In genomic region chr22:35561796-35562526, GRCh38 we compare ENCODE assay signal across 10 cellular contexts. TPM values are rescaled to one million over a fixed set of nuclear protein-coding genes. Genes with fewer than 3 reads are reported as not detected.
A peak's percentile ranks its signal among the peaks of the same experiment; 100 is the strongest.
DNase-seq lines count a peak whose midpoint lies in the region; ATAC-seq and TF ChIP-seq lines count a peak whose summit lies in the region.
"Had no signal": no experiment of that assay in that cellular context is flagged by ENCODE, and none has a peak within 500 bp of the region (broad histone marks: within the 10 kb centered on the region; RNA-seq: fewer than 3 reads in every experiment).

No MANE protein-coding gene starts in this region.

- H3K4me1 Mint-ChIP-seq in stimulated activated memory B cell treated with anti-CD40 and anti-IgM and Interleukin-4, amounts not matched to agents 10 μg/mL and 1 μg/mL and 100 μg/mL, for 72 hours = peaks cover 22% of the 10 kb centered on the region

- H3K27ac ChIP-seq in foreskin keratinocyte (no peak overlapping the region), SJCRH30 (no peak overlapping the region)

- H3K9me3 ChIP-seq in SJCRH30 (replicated peaks) = no peaks in the 10 kb centered on the region

- no peak for TF ChIP-seq CTCF in foreskin keratinocyte (conservative IDR thresholded peaks at IDR 0.05)

- H3K36me3 ChIP-seq in SJCRH30 = no peaks in the 10 kb centered on the region

- H3K4me3 ChIP-seq in SJCRH30 = no peak overlapping the region

- H3K36me3 Mint-ChIP-seq in stimulated activated memory B cell treated with anti-CD40 and anti-IgM and Interleukin-4, amounts not matched to agents 10 μg/mL and 1 μg/mL and 100 μg/mL, for 72 hours = no peaks in the 10 kb centered on the region

- H3K4me3 Mint-ChIP-seq in stimulated activated memory B cell treated with anti-CD40 and anti-IgM and Interleukin-4, amounts not matched to agents 10 μg/mL and 1 μg/mL and 100 μg/mL, for 72 hours = no peak overlapping the region

- H3K27me3 Mint-ChIP-seq in stimulated activated memory B cell treated with anti-CD40 and anti-IgM and Interleukin-4, amounts not matched to agents 10 μg/mL and 1 μg/mL and 100 μg/mL, for 72 hours = peaks cover 76% of the 10 kb centered on the region

- H3K4me1 ChIP-seq in foreskin keratinocyte (peaks cover 5% of the 10 kb centered on the region), SJCRH30 (no peaks in the 10 kb centered on the region; the same call in 1 of the 2 replicates)

- H3K27me3 ChIP-seq in foreskin keratinocyte (peaks cover 22% of the 10 kb centered on the region), SJCRH30 (no peaks in the 10 kb centered on the region)

- ATAC-seq in foreskin keratinocyte = peak; percentile 67
- no peak for ATAC-seq in stimulated activated memory B cell treated with anti-CD40 and anti-IgM and Interleukin-4, amounts not matched to agents 10 μg/mL and 1 μg/mL and 100 μg/mL, for 72 hours

- H3K9me3 Mint-ChIP-seq in stimulated activated memory B cell treated with anti-CD40 and anti-IgM and Interleukin-4, amounts not matched to agents 10 μg/mL and 1 μg/mL and 100 μg/mL, for 72 hours = no peaks in the 10 kb centered on the region

- H3K27ac Mint-ChIP-seq in stimulated activated memory B cell treated with anti-CD40 and anti-IgM and Interleukin-4, amounts not matched to agents 10 μg/mL and 1 μg/mL and 100 μg/mL, for 72 hours = no peak overlapping the region

- DNase-seq in A172 (ENCODE audit: low spot score) (peak; percentile 81), HCEC 1CT (peak; percentile 78), RPMI7951 (ENCODE audit: low read depth) (peak; percentile 85), foreskin keratinocyte (peak in 1 of 2 donors; percentile 41), Kasumi-1 (lab: John Stamatoyannopoulos, UW) (no peak), SJCRH30 (no peak)
- no peak for DNase-seq in stimulated activated naive CD4-positive, alpha-beta T cell (lab: John Stamatoyannopoulos, UW)
- DNase-seq: T-helper 2 cell had no signal

RNA-seq across cellular contexts. Expression of gene RASD2, which starts 21.3 kb away (rescaled TPM):
- 0.50 and 0.59 TPM in 2 replicates for total RNA-seq in A172 (2014; rRNA removed; shearing (Covaris generic))
- total RNA-seq in RPMI7951 (2014; rRNA removed; shearing (Covaris generic)) = 0.10 and 0.24 TPM in 2 replicates
- 0.07 TPM in 2 replicates for total RNA-seq in foreskin keratinocyte
- polyA plus RNA-seq in foreskin keratinocyte = 0.06 and 0.10 TPM in 2 replicates
- total RNA-seq in SJCRH30 (2014; rRNA removed; shearing (Covaris generic)) = not detected in 2 replicates

RNA-seq across cellular contexts. Expression of gene MB, which starts 55.2 kb away (rescaled TPM):
- 3.9 and 4.5 TPM in 2 replicates for total RNA-seq in A172 (2014; rRNA removed; shearing (Covaris generic))
- 1.3 and 2.3 TPM in 2 replicates for total RNA-seq in RPMI7951 (2014; rRNA removed; shearing (Covaris generic))
- not detected in 2 replicates for total RNA-seq in foreskin keratinocyte
- not detected in 2 replicates for polyA plus RNA-seq in foreskin keratinocyte
- total RNA-seq in SJCRH30 (2014; rRNA removed; shearing (Covaris generic)) = 4.4 and 6.3 TPM in 2 replicates
- polyA plus RNA-seq: BJ had no signal

Comparison
In these comparisons a context has a peak if more than half of its experiments do, and no peak if none do; other contexts are left out.
1. DNase-seq: peak in A172 (single experiment), HCEC 1CT (single experiment) and RPMI7951 (single experiment); none in Kasumi-1 (0 of 2), SJCRH30 (0 of 2) and stimulated activated naive CD4-positive, alpha-beta T cell (0 of 6).